Comparison of ENCODE assay signal across 23 cellular contexts in genomic region chr2:144010096-144010495, GRCh38.
A peak's percentile ranks its signal among the peaks of the same experiment; 100 is the strongest.
DNase-seq lines count a peak whose midpoint lies in the region; ATAC-seq, FAIRE-seq and TF ChIP-seq lines count a peak whose summit lies in the region.
"Had no signal": no experiment of that assay in that cellular context is flagged by ENCODE, and none has a peak within 500 bp of the region (broad histone marks: within the 10 kb centered on the region; RNA-seq: fewer than 3 reads in every experiment).

No MANE protein-coding gene starts in this region.

- no peak overlapping the region for H3K4me3 Mint-ChIP-seq in activated naive CD4-positive, alpha-beta T cell treated with anti-CD3 and anti-CD28 coated beads, Interleukin-2, amount 50 U/mL, for 24 hours
- no peak overlapping the region for H3K4me3 Mint-ChIP-seq in activated naive CD4-positive, alpha-beta T cell treated with anti-CD3 and anti-CD28 coated beads, Interleukin-2, amount 10 ng/mL, durations not matched to agents 7 days and 5 days
- H3K4me3 Mint-ChIP-seq: B cell; CD4-positive, CD25-positive, alpha-beta regulatory T cell; CD8-positive, alpha-beta T cell had no signal

- no peak for FAIRE-seq in bronchial epithelial cell (lab: Jason Lieb, UNC)
- FAIRE-seq: A204.1, GM12878, H1 had no signal

- H3K4me1 Mint-ChIP-seq in activated naive CD4-positive, alpha-beta T cell treated with anti-CD3 and anti-CD28 coated beads, Interleukin-2, amount 50 U/mL, for 24 hours, result no peaks in the 10 kb centered on the region
- no peaks in the 10 kb centered on the region for H3K4me1 Mint-ChIP-seq in activated naive CD4-positive, alpha-beta T cell treated with anti-CD3 and anti-CD28 coated beads, Interleukin-2, amount 10 ng/mL, durations not matched to agents 7 days and 5 days

- peak; percentile 29 for ATAC-seq in foreskin keratinocyte
- ATAC-seq: CD8-positive, alpha-beta T cell; GM12878 had no signal

- peak overlapping the region; percentile 25 for H3K27ac Mint-ChIP-seq in activated naive CD4-positive, alpha-beta T cell treated with anti-CD3 and anti-CD28 coated beads, Interleukin-2, amount 50 U/mL, for 24 hours
- H3K27ac Mint-ChIP-seq in activated naive CD4-positive, alpha-beta T cell treated with anti-CD3 and anti-CD28 coated beads, Interleukin-2, amount 10 ng/mL, durations not matched to agents 7 days and 5 days, result no peak overlapping the region
- H3K27ac Mint-ChIP-seq: B cell; CD4-positive, CD25-positive, alpha-beta regulatory T cell; CD8-positive, alpha-beta T cell had no signal

- peak overlapping the region; percentile 51 for H3K27ac ChIP-seq in foreskin keratinocyte
- H3K27ac ChIP-seq: 22Rv1, BLaER1, C4-2B, GM23248 had no signal

- CTCF ChIA-PET in activated naive CD4-positive, alpha-beta T cell treated with anti-CD3 and anti-CD28 coated beads, Interleukin-2, amount 10 ng/mL, durations not matched to agents 7 days and 5 days (lab: Charles Lee), result no interaction called here

- H3K36me3 ChIP-seq in bronchial epithelial cell (ENCODE audit: control insufficient read depth, insufficient read depth, low read length), result no peaks in the 10 kb centered on the region
- H3K36me3 ChIP-seq: BLaER1 had no signal

- H3K4me3 ChIP-seq in bronchial epithelial cell (ENCODE audit: low read depth, low read length), result no peak overlapping the region
- H3K4me3 ChIP-seq: BLaER1, GM12878, GM23248 had no signal

- H3K27me3 ChIP-seq in bronchial epithelial cell (ENCODE audit: control insufficient read depth, insufficient read depth, low read length) (no peaks in the 10 kb centered on the region), foreskin keratinocyte (no peaks in the 10 kb centered on the region)
- H3K27me3 ChIP-seq: BLaER1 had no signal

- H3K36me3 Mint-ChIP-seq in activated naive CD4-positive, alpha-beta T cell treated with anti-CD3 and anti-CD28 coated beads, Interleukin-2, amount 50 U/mL, for 24 hours, result peaks cover 9% of the 10 kb centered on the region
- no peaks in the 10 kb centered on the region for H3K36me3 Mint-ChIP-seq in activated naive CD4-positive, alpha-beta T cell treated with anti-CD3 and anti-CD28 coated beads, Interleukin-2, amount 10 ng/mL, durations not matched to agents 7 days and 5 days

- H3K4me1 ChIP-seq in foreskin keratinocyte, result peaks cover 32% of the 10 kb centered on the region
- H3K4me1 ChIP-seq: BLaER1, Caco-2 had no signal

- no peak for TF ChIP-seq CTCF in bronchial epithelial cell (IDR thresholded peaks at IDR 0.05; ENCODE audit: insufficient read depth, low read length, severe bottlenecking)
- TF ChIP-seq CTCF in foreskin keratinocyte (conservative IDR thresholded peaks at IDR 0.05), result no peak

- H3K9me3 Mint-ChIP-seq in activated naive CD4-positive, alpha-beta T cell treated with anti-CD3 and anti-CD28 coated beads, Interleukin-2, amount 50 U/mL, for 24 hours, result no peaks in the 10 kb centered on the region
- H3K9me3 Mint-ChIP-seq in activated naive CD4-positive, alpha-beta T cell treated with anti-CD3 and anti-CD28 coated beads, Interleukin-2, amount 10 ng/mL, durations not matched to agents 7 days and 5 days, result no peaks in the 10 kb centered on the region
- H3K9me3 Mint-ChIP-seq: CD4-positive, CD25-positive, alpha-beta regulatory T cell; CD8-positive, alpha-beta T cell had no signal

- no peak for DNase-seq in activated naive CD4-positive, alpha-beta T cell treated with anti-CD3 and anti-CD28 coated beads, Interleukin-2, amount 10 ng/mL, durations not matched to agents 7 days and 5 days
- peak; percentile 85 for DNase-seq in bronchial epithelial cell (ENCODE audit: low read depth)
- peak; percentile 81 to 88 for DNase-seq in foreskin keratinocyte
- DNase-seq in stimulated activated CD8-positive, alpha-beta memory T cell treated with anti-CD3 and anti-CD28 coated beads, Interleukin-4, amount 100 ng/mL, for 48 hours, result no peak
- no peak for DNase-seq in activated effector memory CD4-positive, alpha-beta T cell treated with Interleukin-2 at 50 U/mL for 16 hours
- DNase-seq: Caco-2; CD4-positive, CD25-positive, alpha-beta regulatory T cell; CD8-positive, alpha-beta T cell; DMS 273 treated with DMSO at 0.1 percent for 48 hours; DMS79; EL; GDM1; GM23248; H7; HCEC 1CT had no signal

- no peaks in the 10 kb centered on the region for H3K27me3 Mint-ChIP-seq in activated naive CD4-positive, alpha-beta T cell treated with anti-CD3 and anti-CD28 coated beads, Interleukin-2, amount 50 U/mL, for 24 hours
- H3K27me3 Mint-ChIP-seq in activated naive CD4-positive, alpha-beta T cell treated with anti-CD3 and anti-CD28 coated beads, Interleukin-2, amount 10 ng/mL, durations not matched to agents 7 days and 5 days, result no peaks in the 10 kb centered on the region
- H3K27me3 Mint-ChIP-seq: B cell; CD4-positive, CD25-positive, alpha-beta regulatory T cell had no signal

Comparison
In these comparisons a context has a peak if more than half of its experiments do, and no peak if none do; other contexts are left out.
1. DNase-seq: peak in bronchial epithelial cell (single experiment) and foreskin keratinocyte (2 of 2); none in activated naive CD4-positive, alpha-beta T cell treated with anti-CD3 and anti-CD28 coated beads, Interleukin-2, amount 10 ng/mL, durations not matched to agents 7 days and 5 days (single experiment), stimulated activated CD8-positive, alpha-beta memory T cell treated with anti-CD3 and anti-CD28 coated beads, Interleukin-4, amount 100 ng/mL, for 48 hours (single experiment) and activated effector memory CD4-positive, alpha-beta T cell treated with Interleukin-2 at 50 U/mL for 16 hours (single experiment).